ENCODE assay signal across 9 cellular contexts in the genomic region with DNA sequence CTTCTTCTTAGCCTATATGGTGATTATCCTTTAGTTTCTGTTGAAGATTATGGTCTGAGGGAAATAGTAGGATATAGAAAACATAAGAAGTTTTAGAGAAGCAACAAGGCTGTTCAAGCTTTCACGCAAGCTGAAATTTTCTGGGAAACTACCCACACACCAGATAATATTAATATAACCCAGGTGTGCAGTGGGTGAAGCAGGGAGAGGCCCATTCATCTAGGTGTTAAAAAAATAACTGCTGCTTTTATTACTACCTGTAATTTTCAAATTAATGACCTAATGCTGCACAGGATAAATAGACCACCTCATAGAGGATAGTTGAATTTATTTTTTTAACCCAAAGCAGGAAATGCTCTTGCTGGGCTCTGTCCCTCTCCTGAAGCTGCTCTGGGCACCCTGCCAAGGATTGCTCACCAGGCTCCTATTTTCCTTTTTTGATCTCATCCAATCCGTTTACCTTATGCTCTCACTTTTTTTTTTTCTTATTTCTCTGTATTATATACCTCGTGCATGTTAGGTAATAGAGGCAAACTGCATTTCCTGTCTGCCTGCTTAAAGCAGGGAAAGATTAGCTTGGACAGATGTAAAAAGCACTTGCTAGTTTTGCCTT.
A peak's percentile ranks its signal among the peaks of the same experiment; 100 is the strongest.
DNase-seq lines count a peak whose midpoint lies in the region; ATAC-seq and TF ChIP-seq lines count a peak whose summit lies in the region.
"Had no signal": no experiment of that assay in that cellular context is flagged by ENCODE, and none has a peak within 500 bp of the region (broad histone marks: within the 10 kb centered on the region; RNA-seq: fewer than 3 reads in every experiment).

No MANE protein-coding gene starts in this region.

- DNase-seq in DMS53 (lab: John Stamatoyannopoulos, UW) (peak; percentile 96), NCI-H2081 (lab: John Stamatoyannopoulos, UW) (peak; percentile 80 to 86), hepatocyte (ENCODE audit: low spot score) (peak; percentile 76), SIG-M5 treated with dmso at 0.1 percent for 504 hours (lab: John Stamatoyannopoulos, UW; ENCODE audit: unreplicated experiment) (no peak)
- DNase-seq in activated naive CD8-positive, alpha-beta T cell treated with anti-CD3 and anti-CD28 coated beads for 36 hours: peak; percentile 7
- no peak for DNase-seq in stimulated activated CD8-positive, alpha-beta memory T cell treated with anti-CD3 and anti-CD28 coated beads, Interleukin-4, amount 100 ng/mL, for 48 hours
- DNase-seq: activated naive CD8-positive, alpha-beta T cell treated with anti-CD3 and anti-CD28 coated beads, Interleukin-2, amount 10 ng/mL, durations not matched to agents 7 days and 5 days had no signal

- no peaks in the 10 kb centered on the region for H3K9me3 Mint-ChIP-seq in activated naive CD8-positive, alpha-beta T cell treated with anti-CD3 and anti-CD28 coated beads for 36 hours
- no peaks in the 10 kb centered on the region for H3K9me3 Mint-ChIP-seq in stimulated activated memory B cell treated with anti-CD40 and anti-IgM and Interleukin-4, amounts not matched to agents 10 μg/mL and 1 μg/mL and 100 μg/mL, for 72 hours
- H3K9me3 Mint-ChIP-seq: activated naive CD8-positive, alpha-beta T cell treated with anti-CD3 and anti-CD28 coated beads, Interleukin-2, amount 10 ng/mL, durations not matched to agents 7 days and 5 days had no signal

- H3K4me3 Mint-ChIP-seq in activated naive CD8-positive, alpha-beta T cell treated with anti-CD3 and anti-CD28 coated beads for 36 hours: no peak overlapping the region
- no peak overlapping the region for H3K4me3 Mint-ChIP-seq in stimulated activated memory B cell treated with anti-CD40 and anti-IgM and Interleukin-4, amounts not matched to agents 10 μg/mL and 1 μg/mL and 100 μg/mL, for 72 hours
- H3K4me3 Mint-ChIP-seq: activated naive CD8-positive, alpha-beta T cell treated with anti-CD3 and anti-CD28 coated beads, Interleukin-2, amount 10 ng/mL, durations not matched to agents 7 days and 5 days had no signal

- H3K27ac ChIP-seq in hepatocyte: peak overlapping the region; percentile 21

- H3K4me3 ChIP-seq in hepatocyte: no peak overlapping the region

- H3K36me3 Mint-ChIP-seq in activated naive CD8-positive, alpha-beta T cell treated with anti-CD3 and anti-CD28 coated beads for 36 hours: peaks cover 20% of the 10 kb centered on the region
- H3K36me3 Mint-ChIP-seq in stimulated activated memory B cell treated with anti-CD40 and anti-IgM and Interleukin-4, amounts not matched to agents 10 μg/mL and 1 μg/mL and 100 μg/mL, for 72 hours: peaks cover 30% of the 10 kb centered on the region

- peaks cover 22% of the 10 kb centered on the region for H3K4me1 ChIP-seq in hepatocyte (ENCODE audit: insufficient read depth)

- H3K4me2 ChIP-seq in hepatocyte: peak overlapping the region; percentile 36

- no peak for ATAC-seq in GM21515 (IDR thresholded peaks at IDR 0.05; ENCODE audit: unreplicated experiment)
- ATAC-seq in stimulated activated memory B cell treated with anti-CD40 and anti-IgM and Interleukin-4, amounts not matched to agents 10 μg/mL and 1 μg/mL and 100 μg/mL, for 72 hours: no peak

- no peaks in the 10 kb centered on the region for H3K27me3 ChIP-seq in hepatocyte

- H3K27me3 Mint-ChIP-seq in activated naive CD8-positive, alpha-beta T cell treated with anti-CD3 and anti-CD28 coated beads for 36 hours: no peaks in the 10 kb centered on the region
- no peaks in the 10 kb centered on the region for H3K27me3 Mint-ChIP-seq in stimulated activated memory B cell treated with anti-CD40 and anti-IgM and Interleukin-4, amounts not matched to agents 10 μg/mL and 1 μg/mL and 100 μg/mL, for 72 hours
- H3K27me3 Mint-ChIP-seq: activated naive CD8-positive, alpha-beta T cell treated with anti-CD3 and anti-CD28 coated beads, Interleukin-2, amount 10 ng/mL, durations not matched to agents 7 days and 5 days had no signal

- H4K20me1 ChIP-seq in hepatocyte (ENCODE audit: insufficient read depth, poor library complexity, severe bottlenecking): no peaks in the 10 kb centered on the region

- H3K9me3 ChIP-seq in hepatocyte (ENCODE audit: low read depth): no peaks in the 10 kb centered on the region

- H2AFZ ChIP-seq in hepatocyte: no peak overlapping the region

- peaks cover 26% of the 10 kb centered on the region for H3K4me1 Mint-ChIP-seq in activated naive CD8-positive, alpha-beta T cell treated with anti-CD3 and anti-CD28 coated beads for 36 hours
- H3K4me1 Mint-ChIP-seq in stimulated activated memory B cell treated with anti-CD40 and anti-IgM and Interleukin-4, amounts not matched to agents 10 μg/mL and 1 μg/mL and 100 μg/mL, for 72 hours: peaks cover 6% of the 10 kb centered on the region

- no peaks in the 10 kb centered on the region for H3K79me2 ChIP-seq in hepatocyte

- no peak overlapping the region for H3K27ac Mint-ChIP-seq in activated naive CD8-positive, alpha-beta T cell treated with anti-CD3 and anti-CD28 coated beads for 36 hours
- no peak overlapping the region for H3K27ac Mint-ChIP-seq in stimulated activated memory B cell treated with anti-CD40 and anti-IgM and Interleukin-4, amounts not matched to agents 10 μg/mL and 1 μg/mL and 100 μg/mL, for 72 hours
- H3K27ac Mint-ChIP-seq: activated naive CD8-positive, alpha-beta T cell treated with anti-CD3 and anti-CD28 coated beads, Interleukin-2, amount 10 ng/mL, durations not matched to agents 7 days and 5 days had no signal

- H3K9me2 ChIP-seq in hepatocyte (replicated peaks; ENCODE audit: insufficient read depth): no peaks in the 10 kb centered on the region

- no peaks in the 10 kb centered on the region for H3K36me3 ChIP-seq in hepatocyte (replicated peaks; ENCODE audit: insufficient read depth, low read depth)

- 38% methylated on average over 3 of the region's 3 CpGs for WGBS in hepatocyte (ENCODE audit: low lambda C conversion rate, missing lambda C conversion rate)

- TF ChIP-seq CTCF in hepatocyte (IDR thresholded peaks at IDR 0.05; ENCODE audit: poor library complexity): no peak

Comparison
In these comparisons a context has a peak if more than half of its experiments do, and no peak if none do; other contexts are left out.
1. DNase-seq: peak in DMS53 (single experiment), NCI-H2081 (2 of 2), activated naive CD8-positive, alpha-beta T cell treated with anti-CD3 and anti-CD28 coated beads for 36 hours (single experiment) and hepatocyte (single experiment); none in SIG-M5 treated with dmso at 0.1 percent for 504 hours (single experiment) and stimulated activated CD8-positive, alpha-beta memory T cell treated with anti-CD3 and anti-CD28 coated beads, Interleukin-4, amount 100 ng/mL, for 48 hours (single experiment).